8 cellular contexts compared by ENCODE assay signal in genomic region chr3:173814809-173815208, GRCh38.
"Had no signal": no experiment of that assay in that cellular context is flagged by ENCODE, and none has a peak within 500 bp of the region (broad histone marks: within the 10 kb centered on the region; RNA-seq: fewer than 3 reads in every experiment).

No MANE protein-coding gene starts in this region.

- H3K4me3 Mint-ChIP-seq: IgD-negative memory B cell had no signal

- H3K4me3 ChIP-seq: GM23248, HAP-1 had no signal

- FAIRE-seq: HTR-8/SVneo had no signal

- H3K36me3 Mint-ChIP-seq: IgD-negative memory B cell had no signal

- H2AFZ ChIP-seq: GM23248 had no signal

- H3K4me1 Mint-ChIP-seq: IgD-negative memory B cell had no signal

- H3K27me3 Mint-ChIP-seq: IgD-negative memory B cell had no signal

- H3K36me3 ChIP-seq: HAP-1 had no signal

- H3K27ac Mint-ChIP-seq: IgD-negative memory B cell had no signal

- ATAC-seq: HCT116 had no signal

- DNase-seq: GM23248, GOT3, H7, KG1 had no signal

- H3K9ac ChIP-seq: GM23248 had no signal

- H3K27ac ChIP-seq: GM23248 had no signal

- H3K9me3 ChIP-seq: HAP-1 had no signal
